ENCODE assay signal across 16 cellular contexts in the genomic region with DNA sequence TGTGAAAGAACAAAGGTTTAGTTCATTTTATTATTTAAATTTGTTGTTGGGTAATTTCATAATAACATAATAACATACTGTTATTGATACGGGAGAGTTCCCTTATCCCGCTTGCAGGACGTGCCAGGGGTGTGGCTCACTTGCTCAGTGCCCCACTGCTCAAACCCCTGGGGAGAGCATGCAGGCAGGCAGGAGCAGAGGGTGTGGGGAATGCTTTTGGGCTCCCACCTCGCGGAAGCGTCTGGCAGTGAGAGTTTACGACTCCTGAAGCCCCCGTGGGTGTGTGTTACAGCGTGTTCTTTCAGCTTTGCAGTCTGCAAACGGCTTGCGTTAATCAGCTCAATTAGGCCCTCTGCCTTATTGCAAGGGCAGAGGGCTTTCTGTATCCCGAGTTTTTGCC.
A peak's percentile ranks its signal among the peaks of the same experiment; 100 is the strongest.
DNase-seq lines count a peak whose midpoint lies in the region; ATAC-seq, FAIRE-seq and TF ChIP-seq lines count a peak whose summit lies in the region.
"Had no signal": no experiment of that assay in that cellular context is flagged by ENCODE, and none has a peak within 500 bp of the region (broad histone marks: within the 10 kb centered on the region; RNA-seq: fewer than 3 reads in every experiment).

No MANE protein-coding gene starts in this region.

- no peak for FAIRE-seq in astrocyte (lab: Jason Lieb, UNC)
- FAIRE-seq: A204.1, H54 had no signal

- TF ChIP-seq CTCF in astrocyte (IDR thresholded peaks at IDR 0.05; ENCODE audit: insufficient read depth, low read depth, low read length), result no peak

- DNase-seq in NCI-H82 (lab: John Stamatoyannopoulos, UW), result peak; percentile 10
- no peak for DNase-seq in NCI-H82 treated with DMSO at 0.1 percent for 48 hours (lab: John Stamatoyannopoulos, UW; ENCODE audit: unreplicated experiment)
- DNase-seq in NCI-H526 (lab: John Stamatoyannopoulos, UW), result peak; percentile 53 to 77
- no peak for DNase-seq in astrocyte (ENCODE audit: low read depth)
- DNase-seq in HPDE6-E6E7 (ENCODE audit: extremely low spot score), result no peak
- no peak for DNase-seq in naive thymus-derived CD4-positive, alpha-beta T cell
- DNase-seq in GF-D8 (lab: John Stamatoyannopoulos, UW), result no peak
- DNase-seq: C1 segment of cervical spinal cord; CD4-positive, alpha-beta T cell; DND-41; GDM1 had no signal

- peaks cover 11% of the 10 kb centered on the region for H3K4me1 Mint-ChIP-seq in astrocyte (ENCODE audit: low read depth, unreplicated experiment)
- H3K4me1 Mint-ChIP-seq in naive thymus-derived CD4-positive, alpha-beta T cell, result no peaks in the 10 kb centered on the region
- H3K4me1 Mint-ChIP-seq: B cell had no signal

- ATAC-seq in naive thymus-derived CD4-positive, alpha-beta T cell, result no peak
- ATAC-seq: HCT116 had no signal

- no peaks in the 10 kb centered on the region for H3K4me1 ChIP-seq in astrocyte (ENCODE audit: insufficient read depth, low read length)
- no peaks in the 10 kb centered on the region for H3K4me1 ChIP-seq in naive thymus-derived CD4-positive, alpha-beta T cell (ENCODE audit: control insufficient read depth in 2 of 2, insufficient read depth in 2 of 2, low read length in 2 of 2)

- H3K79me2 ChIP-seq in astrocyte (ENCODE audit: insufficient read depth, low read length), result no peaks in the 10 kb centered on the region

- no peak overlapping the region for H3K27ac ChIP-seq in astrocyte (ENCODE audit: low read depth, low read length)
- no peak overlapping the region for H3K27ac ChIP-seq in naive thymus-derived CD4-positive, alpha-beta T cell (ENCODE audit: low read depth, low read length)
- H3K27ac ChIP-seq: HL-60 had no signal

- no peaks in the 10 kb centered on the region for H4K20me1 ChIP-seq in astrocyte (ENCODE audit: insufficient read depth, low read length)

- no peak overlapping the region for H3K4me2 ChIP-seq in astrocyte (ENCODE audit: low read length)

- no peaks in the 10 kb centered on the region for H3K27me3 Mint-ChIP-seq in astrocyte (ENCODE audit: low read depth, unreplicated experiment)
- H3K27me3 Mint-ChIP-seq in naive thymus-derived CD4-positive, alpha-beta T cell, result no peaks in the 10 kb centered on the region
- H3K27me3 Mint-ChIP-seq: B cell; CD4-positive, alpha-beta T cell had no signal

- no peaks in the 10 kb centered on the region for H3K36me3 Mint-ChIP-seq in astrocyte (ENCODE audit: low read depth, unreplicated experiment)
- no peaks in the 10 kb centered on the region for H3K36me3 Mint-ChIP-seq in naive thymus-derived CD4-positive, alpha-beta T cell

- peak overlapping the region; percentile 5 for H2AFZ ChIP-seq in astrocyte (ENCODE audit: low read depth, low read length)

- no peaks in the 10 kb centered on the region for H3K9me3 Mint-ChIP-seq in astrocyte (ENCODE audit: unreplicated experiment)
- H3K9me3 Mint-ChIP-seq in naive thymus-derived CD4-positive, alpha-beta T cell, result peaks cover 0 to 14% (median 1%) of the 10 kb centered on the region in 11 donors

- no peaks in the 10 kb centered on the region for H3K9me3 ChIP-seq in astrocyte (ENCODE audit: insufficient read depth, low read depth, low read length)
- H3K9me3 ChIP-seq in naive thymus-derived CD4-positive, alpha-beta T cell (ENCODE audit: control insufficient read depth in 2 of 3, low read length in 3 of 3), result no peaks in the 10 kb centered on the region

- H3K36me3 ChIP-seq in astrocyte (ENCODE audit: insufficient read depth, low read length), result no peaks in the 10 kb centered on the region
- H3K36me3 ChIP-seq in naive thymus-derived CD4-positive, alpha-beta T cell (ENCODE audit: control insufficient read depth in 2 of 3, insufficient read depth in 3 of 3, low read length in 3 of 3), result no peaks in the 10 kb centered on the region

- CTCF ChIA-PET in naive thymus-derived CD4-positive, alpha-beta T cell (lab: Charles Lee), result no interaction called here

- no peak overlapping the region for H3K9ac ChIP-seq in astrocyte (ENCODE audit: low read length)

- H3K4me3 ChIP-seq in astrocyte (ENCODE audit: insufficient read depth, low read depth, low read length), result no peak overlapping the region
- no peak overlapping the region for H3K4me3 ChIP-seq in naive thymus-derived CD4-positive, alpha-beta T cell (ENCODE audit: low read length)

- no peaks in the 10 kb centered on the region for H3K27me3 ChIP-seq in astrocyte (ENCODE audit: insufficient read depth, low read length)
- no peaks in the 10 kb centered on the region for H3K27me3 ChIP-seq in naive thymus-derived CD4-positive, alpha-beta T cell (ENCODE audit: control insufficient read depth in 2 of 2, insufficient read depth in 2 of 2, low read length in 2 of 2)

- POLR2A ChIA-PET in naive thymus-derived CD4-positive, alpha-beta T cell (lab: Charles Lee), result no interaction called here

- intact Hi-C loops in naive thymus-derived CD4-positive, alpha-beta T cell (cut with micrococcal nuclease), result no loop called here

- H3K27ac Mint-ChIP-seq in astrocyte (ENCODE audit: unreplicated experiment), result no peak overlapping the region
- H3K27ac Mint-ChIP-seq in naive thymus-derived CD4-positive, alpha-beta T cell, result no peak overlapping the region
- H3K27ac Mint-ChIP-seq: B cell; CD4-positive, alpha-beta T cell had no signal

- no peak overlapping the region for H3K4me3 Mint-ChIP-seq in astrocyte (ENCODE audit: unreplicated experiment)
- no peak overlapping the region for H3K4me3 Mint-ChIP-seq in naive thymus-derived CD4-positive, alpha-beta T cell
- H3K4me3 Mint-ChIP-seq: B cell; CD4-positive, alpha-beta T cell had no signal

Comparison
In these comparisons a context has a peak if more than half of its experiments do, and no peak if none do; other contexts are left out.
1. DNase-seq: peak in NCI-H82 (single experiment) and NCI-H526 (2 of 2); none in NCI-H82 treated with DMSO at 0.1 percent for 48 hours (single experiment), astrocyte (single experiment), HPDE6-E6E7 (single experiment), naive thymus-derived CD4-positive, alpha-beta T cell (0 of 9) and GF-D8 (single experiment).